In the genomic region with DNA sequence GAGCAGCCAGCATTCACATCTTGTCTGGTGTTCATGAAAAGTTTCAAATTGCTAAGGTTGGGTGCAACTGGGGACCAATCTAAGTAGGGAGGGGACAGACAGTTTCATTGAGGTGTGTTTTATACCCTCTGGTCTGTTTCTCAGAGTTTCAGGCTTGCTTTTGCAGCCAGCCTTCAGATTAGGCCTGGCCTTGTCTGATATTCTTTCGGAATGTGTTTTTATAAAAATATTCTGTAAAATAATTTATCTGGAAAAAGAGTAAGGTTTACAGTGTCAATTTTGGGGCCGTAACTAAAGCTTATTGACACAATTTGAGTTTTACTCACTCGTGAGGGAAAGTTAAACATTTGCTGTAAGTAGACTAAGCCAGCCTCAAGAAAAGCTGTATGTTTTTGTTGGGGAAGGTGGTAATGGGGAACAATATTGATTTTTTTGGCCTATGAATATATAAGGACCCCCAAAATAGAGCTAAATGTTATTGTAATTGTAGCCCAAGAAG, we compare ENCODE assay signal across 1 cellular context.
TF ChIP-seq lines count a peak whose summit lies in the region.

No MANE protein-coding gene starts in this region.

TF ChIP-seq in SK-N-SH, 30 proteins besides CTCF, POLR2A, EP300 and RAD21 (continued from another document):
- TF ChIP-seq, protein P1, sequence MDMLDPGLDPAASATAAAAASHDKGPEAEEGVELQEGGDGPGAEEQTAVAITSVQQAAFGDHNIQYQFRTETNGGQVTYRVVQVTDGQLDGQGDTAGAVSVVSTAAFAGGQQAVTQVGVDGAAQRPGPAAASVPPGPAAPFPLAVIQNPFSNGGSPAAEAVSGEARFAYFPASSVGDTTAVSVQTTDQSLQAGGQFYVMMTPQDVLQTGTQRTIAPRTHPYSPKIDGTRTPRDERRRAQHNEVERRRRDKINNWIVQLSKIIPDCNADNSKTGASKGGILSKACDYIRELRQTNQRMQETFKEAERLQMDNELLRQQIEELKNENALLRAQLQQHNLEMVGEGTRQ (IDR thresholded peaks at IDR 0.05; ENCODE audit: borderline replicate concordance, low read depth, low read length): no peak
- TF ChIP-seq GABPA (IDR thresholded peaks at IDR 0.05; ENCODE audit: low read depth) (no peak), SIN3A (IDR thresholded peaks at IDR 0.05; ENCODE audit: borderline replicate concordance, low read depth, low read length) (no peak), FOSL2 (IDR thresholded peaks at IDR 0.05; ENCODE audit: borderline replicate concordance, low read depth) (no peak), YY1 (IDR thresholded peaks at IDR 0.05; ENCODE audit: low read depth) (no peak), MEF2A (IDR thresholded peaks at IDR 0.05; ENCODE audit: borderline replicate concordance, low read depth) (no peak), TCF12 (IDR thresholded peaks at IDR 0.05) (no peak)
